ENCODE assay signal across 1 cellular context in genomic region chr1:178496410-178497135, GRCh38.
TF ChIP-seq lines count a peak whose summit lies in the region.

CLEC20A (minus strand) TSS chr1:178496964; CDS start chr1:178496939, 25 bp downstream.

TF ChIP-seq in GM23338, 12 proteins besides CTCF, POLR2A, EP300 and RAD21 (continued from another document):
- TF ChIP-seq, protein P1, sequence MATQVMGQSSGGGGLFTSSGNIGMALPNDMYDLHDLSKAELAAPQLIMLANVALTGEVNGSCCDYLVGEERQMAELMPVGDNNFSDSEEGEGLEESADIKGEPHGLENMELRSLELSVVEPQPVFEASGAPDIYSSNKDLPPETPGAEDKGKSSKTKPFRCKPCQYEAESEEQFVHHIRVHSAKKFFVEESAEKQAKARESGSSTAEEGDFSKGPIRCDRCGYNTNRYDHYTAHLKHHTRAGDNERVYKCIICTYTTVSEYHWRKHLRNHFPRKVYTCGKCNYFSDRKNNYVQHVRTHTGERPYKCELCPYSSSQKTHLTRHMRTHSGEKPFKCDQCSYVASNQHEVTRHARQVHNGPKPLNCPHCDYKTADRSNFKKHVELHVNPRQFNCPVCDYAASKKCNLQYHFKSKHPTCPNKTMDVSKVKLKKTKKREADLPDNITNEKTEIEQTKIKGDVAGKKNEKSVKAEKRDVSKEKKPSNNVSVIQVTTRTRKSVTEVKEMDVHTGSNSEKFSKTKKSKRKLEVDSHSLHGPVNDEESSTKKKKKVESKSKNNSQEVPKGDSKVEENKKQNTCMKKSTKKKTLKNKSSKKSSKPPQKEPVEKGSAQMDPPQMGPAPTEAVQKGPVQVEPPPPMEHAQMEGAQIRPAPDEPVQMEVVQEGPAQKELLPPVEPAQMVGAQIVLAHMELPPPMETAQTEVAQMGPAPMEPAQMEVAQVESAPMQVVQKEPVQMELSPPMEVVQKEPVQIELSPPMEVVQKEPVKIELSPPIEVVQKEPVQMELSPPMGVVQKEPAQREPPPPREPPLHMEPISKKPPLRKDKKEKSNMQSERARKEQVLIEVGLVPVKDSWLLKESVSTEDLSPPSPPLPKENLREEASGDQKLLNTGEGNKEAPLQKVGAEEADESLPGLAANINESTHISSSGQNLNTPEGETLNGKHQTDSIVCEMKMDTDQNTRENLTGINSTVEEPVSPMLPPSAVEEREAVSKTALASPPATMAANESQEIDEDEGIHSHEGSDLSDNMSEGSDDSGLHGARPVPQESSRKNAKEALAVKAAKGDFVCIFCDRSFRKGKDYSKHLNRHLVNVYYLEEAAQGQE (IDR thresholded peaks at IDR 0.05; ENCODE audit: unreplicated experiment): no peak
- TF ChIP-seq ZNF114 (CRISPR knock-in tag; IDR thresholded peaks at IDR 0.05) (no peak), EZH2 (IDR thresholded peaks at IDR 0.05; ENCODE audit: low read depth, unreplicated experiment) (no peak), STAT1 (IDR thresholded peaks at IDR 0.05; ENCODE audit: unreplicated experiment) (no peak), EZH2phosphoT487 (IDR thresholded peaks at IDR 0.05; ENCODE audit: unreplicated experiment) (no peak), ZNF462 (CRISPR knock-in tag; IDR thresholded peaks at IDR 0.05) (no peak), JUNB (IDR thresholded peaks at IDR 0.05; ENCODE audit: unreplicated experiment) (no peak), ZNF331 (CRISPR knock-in tag; IDR thresholded peaks at IDR 0.05; ENCODE audit: low read depth) (no peak), NANOG (IDR thresholded peaks at IDR 0.05; ENCODE audit: borderline replicate concordance) (no peak), CREB1 (CRISPR knock-in tag; IDR thresholded peaks at IDR 0.05; ENCODE audit: low read depth) (no peak)
